ENCODE assay signal across 33 cellular contexts in genomic region chr12:130579231-130579630, GRCh38.
DNase-seq lines count a peak whose midpoint lies in the region; ATAC-seq and TF ChIP-seq lines count a peak whose summit lies in the region.
"Had no signal": no experiment of that assay in that cellular context is flagged by ENCODE, and none has a peak within 500 bp of the region (broad histone marks: within the 10 kb centered on the region; RNA-seq: fewer than 3 reads in every experiment).

No MANE protein-coding gene starts in this region.

- H3K4me3 Mint-ChIP-seq in endodermal cell, result peak overlapping the region; percentile 16
- H3K4me3 Mint-ChIP-seq in natural killer cell treated with Interleukin-12 subunit alpha and Interleukin-12 subunit beta and Interleukin-15 and Interleukin-18, amount 100 ng/mL, for 72 hours, result no peak overlapping the region
- H3K4me3 Mint-ChIP-seq: B cell; CD14-positive monocyte; CD4-positive, alpha-beta memory T cell; CD4-positive, alpha-beta T cell; CD4-positive, CD25-positive, alpha-beta regulatory T cell; CD8-positive, alpha-beta memory T cell; CD8-positive, alpha-beta T cell had no signal

- H3K9ac ChIP-seq in endodermal cell (ENCODE audit: extremely low read depth, low read length, poor library complexity, severe bottlenecking), result no peak overlapping the region
- H3K9ac ChIP-seq in mesendoderm (ENCODE audit: low read length), result peak overlapping the region; percentile 23
- H3K9ac ChIP-seq: BLaER1; BLaER1 treated with 17β-estradiol and CSF1 and Interleukin-3, amounts not matched to agents 10 nM and 100 nM had no signal

- no peak overlapping the region for H2BK120ac ChIP-seq in mesendoderm (ENCODE audit: low read depth, low read length)

- peak overlapping the region; percentile 62 for H3K56ac ChIP-seq in mesendoderm (ENCODE audit: low read length)

- WGBS in endodermal cell (ENCODE audit: insufficient coverage in 1 of 2, insufficient read length in 1 of 2), 2 experiments, result 63 to 91% methylated on average over 4 to 7 of the region's 7 CpGs
- WGBS in mesendoderm (ENCODE audit: extremely low coverage, insufficient coverage, low lambda C conversion rate), result no CpG with 5 or more reads among the region's 7 CpGs
- WGBS in testis, 2 donors, result 65 to 71% methylated on average over 3 to 7 of the region's 7 CpGs

- no peak for TF ChIP-seq POLR2A in testis (IDR thresholded peaks at IDR 0.05)

- no peak overlapping the region for H4K8ac ChIP-seq in mesendoderm (ENCODE audit: low read depth, low read length)

- no peak overlapping the region for H3K4me2 ChIP-seq in mesendoderm (ENCODE audit: low read length)
- H3K4me2 ChIP-seq: A549; BLaER1; BLaER1 treated with 17β-estradiol and CSF1 and Interleukin-3, amounts not matched to agents 10 nM and 100 nM had no signal

- H3K36me3 Mint-ChIP-seq in endodermal cell (ENCODE audit: low read depth), result no peaks in the 10 kb centered on the region
- H3K36me3 Mint-ChIP-seq in natural killer cell treated with Interleukin-12 subunit alpha and Interleukin-12 subunit beta and Interleukin-15 and Interleukin-18, amount 100 ng/mL, for 72 hours, result no peaks in the 10 kb centered on the region
- H3K36me3 Mint-ChIP-seq: CD14-positive monocyte; CD4-positive, CD25-positive, alpha-beta regulatory T cell; CD8-positive, alpha-beta T cell had no signal

- H3K4me1 ChIP-seq in endodermal cell (ENCODE audit: control insufficient read depth, insufficient read depth, low read length) (peaks cover 5% of the 10 kb centered on the region), mesendoderm (ENCODE audit: control insufficient read depth, low read depth, low read length) (peaks cover 5% of the 10 kb centered on the region), testis (no peaks in the 10 kb centered on the region)
- H3K4me1 ChIP-seq: A549, Caco-2 had no signal

- no peaks in the 10 kb centered on the region for H3K27me3 ChIP-seq in endodermal cell (ENCODE audit: control insufficient read depth, insufficient read depth, low read length, poor library complexity, severe bottlenecking)
- no peaks in the 10 kb centered on the region for H3K27me3 ChIP-seq in mesendoderm (ENCODE audit: insufficient read depth, low read length, poor library complexity)
- no peaks in the 10 kb centered on the region for H3K27me3 ChIP-seq in testis
- H3K27me3 ChIP-seq: BE2C had no signal

- H2AK5ac ChIP-seq in mesendoderm (ENCODE audit: low read length), result no peak overlapping the region

- no peak overlapping the region for H3K23ac ChIP-seq in mesendoderm (ENCODE audit: low read length)

- H3K27ac ChIP-seq in endodermal cell (ENCODE audit: low read depth, low read length), result no peak overlapping the region
- H3K27ac ChIP-seq in mesendoderm (ENCODE audit: low read depth, low read length), result peak overlapping the region; percentile 12
- no peak overlapping the region for H3K27ac ChIP-seq in testis
- H3K27ac ChIP-seq: 22Rv1; A549; BLaER1; BLaER1 treated with 17β-estradiol and CSF1 and Interleukin-3, amounts not matched to agents 10 nM and 100 nM; C4-2B had no signal

- H3K27ac Mint-ChIP-seq in endodermal cell, result peak overlapping the region; percentile 44
- H3K27ac Mint-ChIP-seq in natural killer cell treated with Interleukin-12 subunit alpha and Interleukin-12 subunit beta and Interleukin-15 and Interleukin-18, amount 100 ng/mL, for 72 hours, result no peak overlapping the region
- H3K27ac Mint-ChIP-seq: B cell; CD14-positive monocyte; CD4-positive, alpha-beta memory T cell; CD4-positive, alpha-beta T cell; CD4-positive, CD25-positive, alpha-beta regulatory T cell; CD8-positive, alpha-beta T cell had no signal

- H3K79me2 ChIP-seq in mesendoderm (ENCODE audit: control insufficient read depth, insufficient read depth, low read length), result no peaks in the 10 kb centered on the region

- H3K18ac ChIP-seq in mesendoderm (ENCODE audit: low read length), result no peak overlapping the region

- peaks cover 14% of the 10 kb centered on the region for H3K4me1 Mint-ChIP-seq in endodermal cell
- H3K4me1 Mint-ChIP-seq in natural killer cell treated with Interleukin-12 subunit alpha and Interleukin-12 subunit beta and Interleukin-15 and Interleukin-18, amount 100 ng/mL, for 72 hours (ENCODE audit: low read depth in 2 of 2), result no peaks in the 10 kb centered on the region
- H3K4me1 Mint-ChIP-seq: B cell; CD14-positive monocyte; CD4-positive, alpha-beta memory T cell; CD4-positive, CD25-positive, alpha-beta regulatory T cell; CD8-positive, alpha-beta memory T cell had no signal

- peaks cover 1% of the 10 kb centered on the region for H3K79me1 ChIP-seq in mesendoderm (ENCODE audit: low read length)

- no peak overlapping the region for H2BK15ac ChIP-seq in mesendoderm (replicated peaks; ENCODE audit: low read depth)

- no peaks in the 10 kb centered on the region for H3K36me3 ChIP-seq in endodermal cell (ENCODE audit: control insufficient read depth, insufficient read depth, low read length)
- H3K36me3 ChIP-seq in mesendoderm (ENCODE audit: control insufficient read depth, insufficient read depth, low read length), result no peaks in the 10 kb centered on the region
- no peaks in the 10 kb centered on the region for H3K36me3 ChIP-seq in testis (ENCODE audit: low read depth, missing control alignments)
- H3K36me3 ChIP-seq: BLaER1; BLaER1 treated with 17β-estradiol and CSF1 and Interleukin-3, amounts not matched to agents 10 nM and 100 nM had no signal

- DNase-seq in endodermal cell (peak; percentile 82), mesendoderm (peak; percentile 90), mesenteric fat pad (ENCODE audit: low spot score) (peak; percentile 60), testis (no peak)
- DNase-seq in natural killer cell treated with Interleukin-12 subunit alpha and Interleukin-12 subunit beta and Interleukin-15 and Interleukin-18, amount 100 ng/mL, for 72 hours (ENCODE audit: low spot score), result no peak
- DNase-seq: 8988T; ACHN; AML-193; BE2C; C1 segment of cervical spinal cord; Caco-2; Calu3; CD4-positive, alpha-beta memory T cell; CD4-positive, alpha-beta T cell; CD4-positive, CD25-positive, alpha-beta regulatory T cell; CD8-positive, alpha-beta memory T cell; CD8-positive, alpha-beta T cell; COR-L47; DMS 273 treated with DMSO at 0.1 percent for 48 hours; DMS153; DMS53; DMS79; DMS79 treated with DMSO at 0.1 percent for 48 hours; DND-41; EL had no signal

- no peaks in the 10 kb centered on the region for H3K27me3 Mint-ChIP-seq in endodermal cell (ENCODE audit: insufficient read depth)
- peaks cover 0 to 2% of the 10 kb centered on the region in 2 donors for H3K27me3 Mint-ChIP-seq in natural killer cell treated with Interleukin-12 subunit alpha and Interleukin-12 subunit beta and Interleukin-15 and Interleukin-18, amount 100 ng/mL, for 72 hours
- H3K27me3 Mint-ChIP-seq: B cell; CD4-positive, alpha-beta memory T cell; CD4-positive, alpha-beta T cell; CD4-positive, CD25-positive, alpha-beta regulatory T cell had no signal

- H3K9me3 ChIP-seq in endodermal cell (ENCODE audit: control insufficient read depth, low read length) (no peaks in the 10 kb centered on the region), testis (no peaks in the 10 kb centered on the region)
- H3K9me3 ChIP-seq: A549, BE2C, BLaER1, Caco-2 had no signal

- TF ChIP-seq CTCF in endodermal cell (conservative IDR thresholded peaks at IDR 0.05) (no peak), testis (IDR thresholded peaks at IDR 0.05) (no peak)

- H3K4ac ChIP-seq in mesendoderm (ENCODE audit: low read depth, low read length), result no peak overlapping the region

- H3K9me3 Mint-ChIP-seq in endodermal cell, result no peaks in the 10 kb centered on the region
- no peaks in the 10 kb centered on the region for H3K9me3 Mint-ChIP-seq in natural killer cell treated with Interleukin-12 subunit alpha and Interleukin-12 subunit beta and Interleukin-15 and Interleukin-18, amount 100 ng/mL, for 72 hours
- H3K9me3 Mint-ChIP-seq: CD8-positive, alpha-beta T cell had no signal

- no peak overlapping the region for H4K5ac ChIP-seq in mesendoderm (ENCODE audit: low read length)

- intact Hi-C loops in testis (cut with DNase I; ENCODE audit: low total_unique reads), result no loop called here

- ATAC-seq in esophagus mucosa, result no peak
- ATAC-seq in natural killer cell treated with Interleukin-12 subunit alpha and Interleukin-12 subunit beta and Interleukin-15 and Interleukin-18, amount 100 ng/mL, for 72 hours, result no peak
- ATAC-seq: A549; CD8-positive, alpha-beta T cell had no signal

- H3K4me3 ChIP-seq in endodermal cell (ENCODE audit: low read length) (no peak overlapping the region), mesendoderm (ENCODE audit: low read length) (no peak overlapping the region), testis (no peak overlapping the region)
- H3K4me3 ChIP-seq: A549; BLaER1; BLaER1 treated with 17β-estradiol and CSF1 and Interleukin-3, amounts not matched to agents 10 nM and 100 nM had no signal

- peak overlapping the region; percentile 81 for H2BK5ac ChIP-seq in mesendoderm (ENCODE audit: low read length)

Comparison
In these comparisons a context has a peak if more than half of its experiments do, and no peak if none do; other contexts are left out.
1. DNase-seq: peak in endodermal cell (single experiment), mesendoderm (single experiment) and mesenteric fat pad (single experiment); none in testis (single experiment) and natural killer cell treated with Interleukin-12 subunit alpha and Interleukin-12 subunit beta and Interleukin-15 and Interleukin-18, amount 100 ng/mL, for 72 hours (single experiment).